23 cellular contexts compared by ENCODE assay signal in genomic region chr21:33969600-33969999, GRCh38. TPM values are rescaled to one million over a fixed set of nuclear protein-coding genes. Genes with fewer than 3 reads are reported as not detected.
DNase-seq lines count a peak whose midpoint lies in the region; ATAC-seq and TF ChIP-seq lines count a peak whose summit lies in the region.
"Had no signal": no experiment of that assay in that cellular context is flagged by ENCODE, and none has a peak within 500 bp of the region (broad histone marks: within the 10 kb centered on the region; RNA-seq: fewer than 3 reads in every experiment).

No MANE protein-coding gene starts in this region.

- peak overlapping the region; percentile 30 for H2AK9ac ChIP-seq in IMR-90 (replicated peaks; ENCODE audit: low read depth, low read length, poor library complexity)

- TF ChIP-seq POLR2A in IMR-90 (IDR thresholded peaks at IDR 0.05; ENCODE audit: low read depth, low read length): no peak

- TF ChIP-seq RAD21 in IMR-90 (IDR thresholded peaks at IDR 0.05; ENCODE audit: low read length): no peak

- H3K4ac ChIP-seq in IMR-90 (ENCODE audit: low read depth, low read length): peak overlapping the region; percentile 64

- peak overlapping the region; percentile 1 for H2BK5ac ChIP-seq in IMR-90 (ENCODE audit: low read depth, low read length, poor library complexity, severe bottlenecking)

- H3K4me1 Mint-ChIP-seq in CD4-positive, CD25-positive, alpha-beta regulatory T cell: peaks cover 11 to 31% (median 22%) of the 10 kb centered on the region in 4 donors
- H3K4me1 Mint-ChIP-seq in nephron: peaks cover 44% of the 10 kb centered on the region

- DNase-seq in CD4-positive, CD25-positive, alpha-beta regulatory T cell: no peak
- DNase-seq in IMR-90 (no peak), fibroblast of lung (ENCODE audit: low read depth in 2 of 2) (no peak), RPMI8226 (no peak)
- no peak for DNase-seq in activated CD4-positive, CD25-positive, alpha-beta regulatory T cell (lab: John Stamatoyannopoulos, UW)
- DNase-seq: activated CD4-positive, alpha-beta T cell treated with anti-CD3 and anti-CD28 coated beads, Interleukin-2, amount 50 U/mL, for 4 hours; activated T-cell treated with anti-CD3 and anti-CD28 coated beads, Interleukin-2, amount 50 U/mL, for 72 hours; COR-L47; GOT3; hippocampal formation; islet precursor cell; Karpas-422; NCI-H1105 treated with DMSO at 0.1 percent for 48 hours; NCI-H2107; NCI-H510A; T-helper 1 cell had no signal

- no peak for ATAC-seq in CD4-positive, CD25-positive, alpha-beta regulatory T cell (ENCODE audit: low read depth in 2 of 2)
- ATAC-seq in IMR-90 (ENCODE audit: low read depth): no peak
- ATAC-seq in GM21576 (IDR thresholded peaks at IDR 0.05; ENCODE audit: unreplicated experiment): no peak
- ATAC-seq in GM21360 (IDR thresholded peaks at IDR 0.05; ENCODE audit: unreplicated experiment): no peak
- ATAC-seq: activated naive CD4-positive, alpha-beta T cell treated with anti-CD3 and anti-CD28 coated beads, Interleukin-2, amount 50 U/mL, for 72 hours; activated T-cell treated with anti-CD3 and anti-CD28 coated beads, Interleukin-2, amount 50 U/mL, for 72 hours had no signal

- peaks cover 35% of the 10 kb centered on the region for H3K36me3 ChIP-seq in CD4-positive, CD25-positive, alpha-beta regulatory T cell (ENCODE audit: control insufficient read depth, insufficient read depth, low read length)
- H3K36me3 ChIP-seq in IMR-90 (ENCODE audit: control insufficient read depth, insufficient read depth, low read length): no peaks in the 10 kb centered on the region
- no peaks in the 10 kb centered on the region for H3K36me3 ChIP-seq in fibroblast of lung (ENCODE audit: control insufficient read depth, insufficient read depth, low read length)
- H3K36me3 ChIP-seq: suprapubic skin had no signal

- TF ChIP-seq CTCF in IMR-90 (conservative IDR thresholded peaks at IDR 0.05; ENCODE audit: low read depth, low read length): no peak
- no peak for TF ChIP-seq CTCF in fibroblast of lung (conservative IDR thresholded peaks at IDR 0.05 in 1 of 2, IDR thresholded peaks at IDR 0.05 in 1 of 2; ENCODE audit: low read depth in 1 of 2, low read length in 2 of 2)
- TF ChIP-seq CTCF in nephron (IDR thresholded peaks at IDR 0.05; ENCODE audit: unreplicated experiment in 3 of 3): no peak

- H2AFZ ChIP-seq in IMR-90 (replicated peaks; ENCODE audit: low read length, poor library complexity) (peak overlapping the region; percentile 41), fibroblast of lung (ENCODE audit: low read length) (peak overlapping the region; percentile 54)

- in situ Hi-C loops in IMR-90 (cut with MboI; ENCODE audit: low sequenced_read_pairs): no loop called here

- H3K9me1 ChIP-seq in IMR-90 (ENCODE audit: insufficient read depth, low read length): peaks cover 18% of the 10 kb centered on the region

- intact Hi-C loops in IMR-90 (cut with micrococcal nuclease): no loop called here

- CTCF ChIA-PET in IMR-90 (lab: Yijun Ruan, JAX): no interaction called here

- H3K9me3 Mint-ChIP-seq in CD4-positive, CD25-positive, alpha-beta regulatory T cell: peaks cover 0 to 4% (median 0%) of the 10 kb centered on the region in 7 donors
- no peaks in the 10 kb centered on the region for H3K9me3 Mint-ChIP-seq in nephron
- H3K9me3 Mint-ChIP-seq: activated T-cell treated with anti-CD3 and anti-CD28 coated beads, Interleukin-2, amount 50 U/mL, for 72 hours had no signal

- peak overlapping the region; percentile 69; the same call in 1 of the 2 replicates for H3K18ac ChIP-seq in IMR-90 (ENCODE audit: low read depth, low read length)

- peak overlapping the region; percentile 89 for H2AK5ac ChIP-seq in IMR-90 (ENCODE audit: low read depth, low read length)

- H2BK120ac ChIP-seq in IMR-90 (ENCODE audit: low read depth, low read length): peak overlapping the region; percentile 70

- H3K4me3 Mint-ChIP-seq in CD4-positive, CD25-positive, alpha-beta regulatory T cell: no peak overlapping the region
- H3K4me3 Mint-ChIP-seq in nephron: no peak overlapping the region
- H3K4me3 Mint-ChIP-seq: activated T-cell treated with anti-CD3 and anti-CD28 coated beads, Interleukin-2, amount 50 U/mL, for 72 hours had no signal

- H4K20me1 ChIP-seq in IMR-90 (ENCODE audit: insufficient read depth, low read length) (no peaks in the 10 kb centered on the region), fibroblast of lung (ENCODE audit: control insufficient read depth, extremely low read depth, insufficient read depth, low read length) (no peaks in the 10 kb centered on the region)

- no peaks in the 10 kb centered on the region for H3K79me2 ChIP-seq in fibroblast of lung (ENCODE audit: control insufficient read depth, insufficient read depth, low read length)

- no peak overlapping the region for H3K9ac ChIP-seq in IMR-90 (ENCODE audit: low read depth, low read length)
- H3K9ac ChIP-seq in fibroblast of lung (ENCODE audit: insufficient read depth, low read length): no peak overlapping the region

- H4K5ac ChIP-seq in IMR-90 (ENCODE audit: low read depth, low read length): peak overlapping the region; percentile 70; the same call in 1 of the 2 replicates

- H3K27me3 ChIP-seq in CD4-positive, CD25-positive, alpha-beta regulatory T cell (ENCODE audit: control insufficient read depth, insufficient read depth, low read length): no peaks in the 10 kb centered on the region
- no peaks in the 10 kb centered on the region for H3K27me3 ChIP-seq in IMR-90 (ENCODE audit: control insufficient read depth, insufficient read depth, low read length)
- H3K27me3 ChIP-seq in fibroblast of lung (ENCODE audit: control insufficient read depth, insufficient read depth, low read length): no peaks in the 10 kb centered on the region
- H3K27me3 ChIP-seq: suprapubic skin had no signal

- peak overlapping the region in 2 of 3 donors; percentile 57 to 77 for H3K27ac Mint-ChIP-seq in CD4-positive, CD25-positive, alpha-beta regulatory T cell
- H3K27ac Mint-ChIP-seq in nephron: peak overlapping the region in 2 of 3 experiments; percentile 80 to 87
- H3K27ac Mint-ChIP-seq: activated T-cell treated with anti-CD3 and anti-CD28 coated beads, Interleukin-2, amount 50 U/mL, for 72 hours had no signal

- H4K8ac ChIP-seq in IMR-90 (ENCODE audit: low read depth in 2 of 2, low read length in 2 of 2): peak overlapping the region; percentile 47 to 83; a peak in 3 of 4 replicates

- H3K27ac ChIP-seq in CD4-positive, CD25-positive, alpha-beta regulatory T cell (ENCODE audit: insufficient read depth, low read length, poor library complexity, severe bottlenecking): no peak overlapping the region
- H3K27ac ChIP-seq in IMR-90 (ENCODE audit: insufficient read depth, low read length): no peak overlapping the region
- H3K27ac ChIP-seq in fibroblast of lung (ENCODE audit: insufficient read depth, low read length): no peak overlapping the region
- H3K27ac ChIP-seq: RWPE1, suprapubic skin had no signal

- H3K36me3 Mint-ChIP-seq in CD4-positive, CD25-positive, alpha-beta regulatory T cell: peaks cover 37% of the 10 kb centered on the region
- no peaks in the 10 kb centered on the region for H3K36me3 Mint-ChIP-seq in nephron (ENCODE audit: low read depth)

- H3K4me1 ChIP-seq in CD4-positive, CD25-positive, alpha-beta regulatory T cell (ENCODE audit: control insufficient read depth, insufficient read depth, low read length, poor library complexity, severe bottlenecking): no peaks in the 10 kb centered on the region
- H3K4me1 ChIP-seq in IMR-90 (ENCODE audit: control insufficient read depth, insufficient read depth, low read length): peaks cover 16% of the 10 kb centered on the region; the same call in 1 of the 2 replicates
- peaks cover 17% of the 10 kb centered on the region for H3K4me1 ChIP-seq in fibroblast of lung (ENCODE audit: control insufficient read depth, extremely low read depth, insufficient read depth, low read length)

- no peaks in the 10 kb centered on the region for H3K27me3 Mint-ChIP-seq in CD4-positive, CD25-positive, alpha-beta regulatory T cell
- H3K27me3 Mint-ChIP-seq in nephron (ENCODE audit: low read depth): no peaks in the 10 kb centered on the region

- peak overlapping the region; percentile 94; the same call in 2 of the 3 replicates for H2BK15ac ChIP-seq in IMR-90 (ENCODE audit: low read depth, low read length)

- H3K56ac ChIP-seq in IMR-90 (ENCODE audit: extremely low read depth, insufficient read depth, low read length): no peak overlapping the region

- H3K9me3 ChIP-seq in CD4-positive, CD25-positive, alpha-beta regulatory T cell (ENCODE audit: control insufficient read depth in 2 of 2, low read length in 2 of 2): no peaks in the 10 kb centered on the region
- H3K9me3 ChIP-seq in IMR-90 (ENCODE audit: control insufficient read depth, insufficient read depth, low read length) (no peaks in the 10 kb centered on the region), fibroblast of lung (ENCODE audit: control insufficient read depth, insufficient read depth, low read depth, low read length) (no peaks in the 10 kb centered on the region)
- H3K9me3 ChIP-seq: suprapubic skin had no signal

- H3K23ac ChIP-seq in IMR-90 (ENCODE audit: low read depth, low read length): peak overlapping the region; percentile 75

- peak overlapping the region; percentile 83 for H3K14ac ChIP-seq in IMR-90 (replicated peaks; ENCODE audit: low read depth, low read length)

- peak overlapping the region; percentile 55 for H4K91ac ChIP-seq in IMR-90 (ENCODE audit: insufficient read depth, low read depth, low read length)

- POLR2A ChIA-PET in IMR-90 (lab: Charles Lee; ENCODE audit: unreplicated experiment): no interaction called here

- H3K4me2 ChIP-seq in IMR-90 (ENCODE audit: low read depth, low read length) (no peak overlapping the region), fibroblast of lung (ENCODE audit: extremely low read depth, insufficient read depth, low read length) (no peak overlapping the region)

- no peak overlapping the region for H3K4me3 ChIP-seq in CD4-positive, CD25-positive, alpha-beta regulatory T cell (ENCODE audit: low read depth, low read length)
- H3K4me3 ChIP-seq in IMR-90 (ENCODE audit: insufficient read depth, low read depth, low read length) (no peak overlapping the region), fibroblast of lung (replicated peaks in 1 of 4; ENCODE audit: control extremely low read depth in 1 of 4, insufficient read depth in 1 of 4, low read depth in 3 of 4, low read length in 4 of 4) (no peak overlapping the region)
- H3K4me3 ChIP-seq: coronary artery, suprapubic skin had no signal

- BruUV-seq in IMR-90 (replicated peaks; lab: Mats Ljungman, UMichigan): no TSS peak

- dilution Hi-C loops in IMR-90 (cut with HindIII; ENCODE audit: low sequenced_read_pairs, unreplicated experiment): no loop called here

- 100% methylated on average over 1 of the region's 3 CpGs; no CpG with 5 or more reads in 1 of the 2 experiments for WGBS in IMR-90 (ENCODE audit: extremely low coverage in 2 of 2, insufficient read length in 1 of 2), 2 experiments

- H2BK20ac ChIP-seq in IMR-90 (ENCODE audit: low read depth, low read length): peak overlapping the region; percentile 79

- H3K79me1 ChIP-seq in IMR-90 (ENCODE audit: low read depth in 1 of 2, low read length in 2 of 2): no peaks in the 10 kb centered on the region; a peak in 1 of 4 replicates

RNA-seq across cellular contexts. Expression of gene ATP5PO, which starts 54.0 kb away (rescaled TPM):
- total RNA-seq in CD4-positive, CD25-positive, alpha-beta regulatory T cell: 119 TPM
- 100 to 1,000 TPM; 389 to 458 (median 427) TPM for polyA plus RNA-seq in CD4-positive, CD25-positive, alpha-beta regulatory T cell
- total RNA-seq in IMR-90 (2012; rRNA removed) (154 and 237 TPM in 2 replicates), fibroblast of lung (152 and 154 TPM in 2 replicates)
- polyA plus RNA-seq in IMR-90 (2012; rRNA removed) (220 and 250 TPM in 2 replicates), fibroblast of lung (259 and 277 TPM in 2 replicates)
- 150 and 346 TPM in 2 replicates for polyA plus RNA-seq in IMR-90 (2012; cell fraction: cytosol; rRNA removed)
- polyA plus RNA-seq in IMR-90 (2012; cell fraction: nucleus; rRNA removed; ENCODE audit: low replicate concordance): 33.0 and 110 TPM in 2 replicates
- 229 and 268 TPM in 2 replicates for polyA plus RNA-seq in fibroblast of lung (2012)
- 47.5 and 52.2 TPM in 2 replicates for polyA minus RNA-seq in fibroblast of lung (ENCODE audit: low replicate concordance)
